In the genomic region with DNA sequence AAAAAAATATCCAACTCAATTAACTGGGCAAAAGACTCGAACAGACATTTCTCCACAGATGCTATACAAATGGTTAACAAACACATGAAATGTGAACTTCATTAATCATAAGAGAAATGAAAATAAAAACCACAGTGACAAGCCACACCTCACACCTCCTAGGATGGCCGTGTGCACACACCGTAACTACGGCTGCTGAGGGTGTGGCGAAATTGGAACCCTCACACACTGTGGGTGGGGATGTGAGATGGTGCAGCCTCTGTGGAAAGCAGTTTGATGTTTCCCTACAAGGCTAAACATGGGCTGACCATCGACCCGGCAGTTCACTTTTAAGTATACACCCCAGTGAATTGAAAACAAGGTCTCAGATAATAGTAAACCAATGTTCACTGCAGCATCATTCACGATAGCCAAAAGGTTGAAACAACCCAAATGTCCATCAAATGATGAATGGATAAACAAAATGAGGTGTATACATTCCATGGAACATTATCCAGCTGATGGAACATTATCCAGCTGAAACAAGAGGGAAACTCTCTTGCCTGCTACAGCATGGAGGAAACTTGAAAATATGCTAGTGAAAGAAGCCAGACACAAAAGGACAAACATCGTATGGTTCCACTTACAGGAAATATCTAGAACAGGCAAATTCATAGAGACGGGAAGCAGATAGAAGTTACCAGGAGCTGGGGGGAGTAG, we compare ENCODE assay signal across 12 cellular contexts. TPM values are rescaled to one million over a fixed set of nuclear protein-coding genes. Genes with fewer than 3 reads are reported as not detected.
DNase-seq lines count a peak whose midpoint lies in the region; ATAC-seq and TF ChIP-seq lines count a peak whose summit lies in the region.
"Had no signal": no experiment of that assay in that cellular context is flagged by ENCODE, and none has a peak within 500 bp of the region (broad histone marks: within the 10 kb centered on the region; RNA-seq: fewer than 3 reads in every experiment).

No MANE protein-coding gene starts in this region.

- ATAC-seq in HG02798 (IDR thresholded peaks at IDR 0.05; ENCODE audit: poor library complexity, unreplicated experiment) (peak; percentile 64), GM21529 (IDR thresholded peaks at IDR 0.05; ENCODE audit: unreplicated experiment) (no peak)
- ATAC-seq: SK-N-SH treated with all-trans-retinoic acid at 6 μM for 48 hours had no signal

- peak overlapping the region; percentile 7 for H3K27ac Mint-ChIP-seq in nephron progenitor cell
- H3K27ac Mint-ChIP-seq: H9 had no signal

- H3K36me3 Mint-ChIP-seq in nephron progenitor cell (ENCODE audit: low read depth): peaks cover 13% of the 10 kb centered on the region

- H3K4me1 Mint-ChIP-seq in nephron progenitor cell: peaks cover 91% of the 10 kb centered on the region

- no peak overlapping the region for H3K4me3 Mint-ChIP-seq in nephron progenitor cell
- H3K4me3 Mint-ChIP-seq: H9 had no signal

- H3K9me3 Mint-ChIP-seq in nephron progenitor cell: peaks cover 3% of the 10 kb centered on the region
- H3K9me3 Mint-ChIP-seq: H9 had no signal

- no peak for TF ChIP-seq CTCF in nephron progenitor cell (IDR thresholded peaks at IDR 0.05)

- DNase-seq in COLO668 (lab: John Stamatoyannopoulos, UW; ENCODE audit: unreplicated experiment): peak; percentile 17
- peak; percentile 43 for DNase-seq in activated T-cell treated with anti-CD3 and anti-CD28 coated beads, Interleukin-2, amount 50 U/mL, for 1 hour
- DNase-seq in nephron progenitor cell: no peak
- no peak for DNase-seq in mucosa of gallbladder (ENCODE audit: low spot score)
- DNase-seq in NCI-H82 (lab: John Stamatoyannopoulos, UW): no peak
- DNase-seq in OCI-M1 (lab: John Stamatoyannopoulos, UW): no peak
- DNase-seq: EL, H9 had no signal

- peaks cover 7% of the 10 kb centered on the region for H3K27me3 Mint-ChIP-seq in nephron progenitor cell (ENCODE audit: low read depth, poor library complexity)

RNA-seq across cellular contexts. Expression of a gene that starts 32.2 kb away (rescaled TPM):
- total RNA-seq in mucosa of gallbladder: 12.6 TPM
- total RNA-seq: renal cortical epithelial cell had no signal

Comparison
In these comparisons a context has a peak if more than half of its experiments do, and no peak if none do; other contexts are left out.
1. DNase-seq: peak in COLO668 (single experiment) and activated T-cell treated with anti-CD3 and anti-CD28 coated beads, Interleukin-2, amount 50 U/mL, for 1 hour (single experiment); none in nephron progenitor cell (single experiment), mucosa of gallbladder (single experiment), NCI-H82 (single experiment) and OCI-M1 (single experiment).